In genomic region chr5:51378415-51378777, GRCh38 we compare ENCODE assay signal across 11 cellular contexts. TPM values are rescaled to one million over a fixed set of nuclear protein-coding genes. Genes with fewer than 3 reads are reported as not detected.
A peak's percentile ranks its signal among the peaks of the same experiment; 100 is the strongest.
DNase-seq lines count a peak whose midpoint lies in the region; ATAC-seq and TF ChIP-seq lines count a peak whose summit lies in the region.
"Had no signal": no experiment of that assay in that cellular context is flagged by ENCODE, and none has a peak within 500 bp of the region (broad histone marks: within the 10 kb centered on the region; RNA-seq: fewer than 3 reads in every experiment).

No MANE protein-coding gene starts in this region.

- intact Hi-C loops in activated T-helper 1 cell treated with anti-CD3 and anti-CD28 coated beads, Interleukin-12 subunit alpha, Interleukin-12 subunit beta, Interleukin-2, Interleukin-4 antibody, amounts not matched to agents 30 ng/mL and 10 ng/mL and 1 ng/mL, durations not matched to agents 14 hours and 24 hours and 36 hours (cut with micrococcal nuclease) = loop anchor here (2.0 kb wide), 1 partner anchor 414 kb away; no protein-coding TSS in a partner anchor

- no peaks in the 10 kb centered on the region for H3K36me3 ChIP-seq in GM23248 (ENCODE audit: low read depth)

- no peaks in the 10 kb centered on the region for H3K79me2 ChIP-seq in GM23248 (ENCODE audit: insufficient read depth)

- no peak overlapping the region for H3K4me3 ChIP-seq in GM23248
- H3K4me3 ChIP-seq in foreskin fibroblast (ENCODE audit: low read depth in 1 of 2, low read length in 2 of 2) = peak overlapping the region; percentile 33 to 39

- H3F3A ChIP-seq in GM23248 (ENCODE audit: insufficient read depth) = no peaks in the 10 kb centered on the region

- 6 to 7% methylated on average over 11 to 12 of the region's 12 CpGs for WGBS in GM23248 (ENCODE audit: low coverage in 1 of 2, low lambda C conversion rate in 2 of 2, missing lambda C conversion rate in 2 of 2), 2 experiments

- no peaks in the 10 kb centered on the region for H3K9me3 Mint-ChIP-seq in progenitor cell of endocrine pancreas (ENCODE audit: low read depth)
- no peaks in the 10 kb centered on the region for H3K9me3 Mint-ChIP-seq in activated T-helper 1 cell treated with anti-CD3 and anti-CD28 coated beads, Interleukin-12 subunit alpha, Interleukin-12 subunit beta, Interleukin-2, Interleukin-4 antibody, amounts not matched to agents 30 ng/mL and 10 ng/mL and 1 ng/mL, durations not matched to agents 14 hours and 24 hours and 36 hours

- H3K9ac ChIP-seq in GM23248 = no peak overlapping the region

- H3K4me3 Mint-ChIP-seq in progenitor cell of endocrine pancreas (ENCODE audit: low read depth) = peak overlapping the region; percentile 67
- H3K4me3 Mint-ChIP-seq in activated T-helper 1 cell treated with anti-CD3 and anti-CD28 coated beads, Interleukin-12 subunit alpha, Interleukin-12 subunit beta, Interleukin-2, Interleukin-4 antibody, amounts not matched to agents 30 ng/mL and 10 ng/mL and 1 ng/mL, durations not matched to agents 14 hours and 24 hours and 36 hours = no peak overlapping the region
- H3K4me3 Mint-ChIP-seq: activated CD8-positive, alpha-beta T cell treated with anti-CD3 and anti-CD28 coated beads for 36 hours; activated naive CD8-positive, alpha-beta T cell treated with anti-CD3 and anti-CD28 coated beads, Interleukin-2, amount 10 ng/mL, durations not matched to agents 7 days and 5 days had no signal

- H3K4me1 Mint-ChIP-seq in progenitor cell of endocrine pancreas (ENCODE audit: low read depth) = peaks cover 45% of the 10 kb centered on the region
- H3K4me1 Mint-ChIP-seq in activated T-helper 1 cell treated with anti-CD3 and anti-CD28 coated beads, Interleukin-12 subunit alpha, Interleukin-12 subunit beta, Interleukin-2, Interleukin-4 antibody, amounts not matched to agents 30 ng/mL and 10 ng/mL and 1 ng/mL, durations not matched to agents 14 hours and 24 hours and 36 hours (ENCODE audit: low read depth) = peaks cover 2% of the 10 kb centered on the region

- no peak for ATAC-seq in HG02885 (IDR thresholded peaks at IDR 0.05; ENCODE audit: poor library complexity, unreplicated experiment)
- no peak for ATAC-seq in esophagus mucosa
- ATAC-seq: activated CD8-positive, alpha-beta T cell treated with anti-CD3 and anti-CD28 coated beads for 36 hours had no signal

- peak overlapping the region; percentile 28 for H3K4me2 ChIP-seq in GM23248 (ENCODE audit: unreplicated experiment)

- no peak for DNase-seq in GM23248
- peak; percentile 89 for DNase-seq in NCI-H748 treated with DMSO at 0.1 percent for 48 hours (lab: John Stamatoyannopoulos, UW)
- DNase-seq in foreskin fibroblast = no peak
- DNase-seq in progenitor cell of endocrine pancreas (ENCODE audit: low spot score, unreplicated experiment) = no peak
- no peak for DNase-seq in activated T-helper 1 cell treated with anti-CD3 and anti-CD28 coated beads, Interleukin-12 subunit alpha, Interleukin-12 subunit beta, Interleukin-2, Interleukin-4 antibody, amounts not matched to agents 30 ng/mL and 10 ng/mL and 1 ng/mL, durations not matched to agents 14 hours and 24 hours and 36 hours (ENCODE audit: low spot score)
- DNase-seq in NCI-H510A treated with DMSO at 0.1 percent for 48 hours (lab: John Stamatoyannopoulos, UW) = no peak
- DNase-seq: activated CD8-positive, alpha-beta T cell treated with anti-CD3 and anti-CD28 coated beads for 36 hours; activated naive CD8-positive, alpha-beta T cell treated with anti-CD3 and anti-CD28 coated beads, Interleukin-2, amount 10 ng/mL, durations not matched to agents 7 days and 5 days had no signal

- H4K20me1 ChIP-seq in GM23248 (ENCODE audit: insufficient read depth) = no peaks in the 10 kb centered on the region

- H3K27ac Mint-ChIP-seq in progenitor cell of endocrine pancreas = peak overlapping the region; percentile 42
- no peak overlapping the region for H3K27ac Mint-ChIP-seq in activated T-helper 1 cell treated with anti-CD3 and anti-CD28 coated beads, Interleukin-12 subunit alpha, Interleukin-12 subunit beta, Interleukin-2, Interleukin-4 antibody, amounts not matched to agents 30 ng/mL and 10 ng/mL and 1 ng/mL, durations not matched to agents 14 hours and 24 hours and 36 hours
- H3K27ac Mint-ChIP-seq: activated CD8-positive, alpha-beta T cell treated with anti-CD3 and anti-CD28 coated beads for 36 hours; activated naive CD8-positive, alpha-beta T cell treated with anti-CD3 and anti-CD28 coated beads, Interleukin-2, amount 10 ng/mL, durations not matched to agents 7 days and 5 days had no signal

- no peaks in the 10 kb centered on the region for H3K9me2 ChIP-seq in GM23248 (ENCODE audit: insufficient read depth)

- H3K27ac ChIP-seq in GM23248 = no peak overlapping the region

- peak overlapping the region; percentile 18; the same call in 1 of the 2 replicates for H2AFZ ChIP-seq in GM23248

- TF ChIP-seq CTCF in foreskin fibroblast (IDR thresholded peaks at IDR 0.05; ENCODE audit: low read depth, low read length) (no peak), progenitor cell of endocrine pancreas (IDR thresholded peaks at IDR 0.05; ENCODE audit: unreplicated experiment) (no peak)

- peaks cover 77% of the 10 kb centered on the region for H3K27me3 Mint-ChIP-seq in progenitor cell of endocrine pancreas
- H3K27me3 Mint-ChIP-seq in activated T-helper 1 cell treated with anti-CD3 and anti-CD28 coated beads, Interleukin-12 subunit alpha, Interleukin-12 subunit beta, Interleukin-2, Interleukin-4 antibody, amounts not matched to agents 30 ng/mL and 10 ng/mL and 1 ng/mL, durations not matched to agents 14 hours and 24 hours and 36 hours (ENCODE audit: insufficient read depth) = peaks cover 69% of the 10 kb centered on the region

- H3K27me3 ChIP-seq in GM23248 (replicated peaks; ENCODE audit: insufficient read depth) = peaks cover 65% of the 10 kb centered on the region

- H3K4me1 ChIP-seq in GM23248 (ENCODE audit: insufficient read depth) = no peaks in the 10 kb centered on the region

- H3K9me3 ChIP-seq in GM23248 (ENCODE audit: low read depth) = no peaks in the 10 kb centered on the region

- H3K36me3 Mint-ChIP-seq in progenitor cell of endocrine pancreas (ENCODE audit: insufficient read depth) = no peaks in the 10 kb centered on the region
- H3K36me3 Mint-ChIP-seq in activated T-helper 1 cell treated with anti-CD3 and anti-CD28 coated beads, Interleukin-12 subunit alpha, Interleukin-12 subunit beta, Interleukin-2, Interleukin-4 antibody, amounts not matched to agents 30 ng/mL and 10 ng/mL and 1 ng/mL, durations not matched to agents 14 hours and 24 hours and 36 hours (ENCODE audit: low read depth) = no peaks in the 10 kb centered on the region

- in situ Hi-C loops in GM23248 (cut with MboI) = no loop called here

RNA-seq across cellular contexts. Expression of gene ISL1, which starts 4.9 kb away (rescaled TPM):
- total RNA-seq in GM23248 (2014; rRNA removed; shearing (Covaris generic)) = not detected in 2 replicates
- polyA plus RNA-seq in GM23248 (2016; fragmentation: Nextera tagmentation; extraction: Ambion mirVana) = not detected in 2 replicates
- total RNA-seq in progenitor cell of endocrine pancreas (8.2 and 9.7 TPM in 2 replicates), esophagus mucosa (not detected)
- total RNA-seq in activated T-helper 1 cell treated with anti-CD3 and anti-CD28 coated beads, Interleukin-12 subunit alpha, Interleukin-12 subunit beta, Interleukin-2, Interleukin-4 antibody, amounts not matched to agents 30 ng/mL and 10 ng/mL and 1 ng/mL, durations not matched to agents 14 hours and 24 hours and 36 hours = not detected in 2 replicates
- total RNA-seq: activated CD8-positive, alpha-beta T cell treated with anti-CD3 and anti-CD28 coated beads for 36 hours; activated naive CD8-positive, alpha-beta T cell treated with anti-CD3 and anti-CD28 coated beads, Interleukin-2, amount 10 ng/mL, durations not matched to agents 7 days and 5 days; NCI-H460 had no signal
